26 cellular contexts compared by ENCODE assay signal in genomic region chr17:49692751-49693150, GRCh38. TPM values are rescaled to one million over a fixed set of nuclear protein-coding genes. Genes with fewer than 3 reads are reported as not detected.
DNase-seq lines count a peak whose midpoint lies in the region; ATAC-seq, FAIRE-seq and TF ChIP-seq lines count a peak whose summit lies in the region.
"Had no signal": no experiment of that assay in that cellular context is flagged by ENCODE, and none has a peak within 500 bp of the region (broad histone marks: within the 10 kb centered on the region; RNA-seq: fewer than 3 reads in every experiment).

No MANE protein-coding gene starts in this region.

- WGBS in heart right ventricle, 2 donors = 89 to 93% methylated on average over 4 of the region's 4 CpGs

- CTCF ChIA-PET in naive thymus-derived CD4-positive, alpha-beta T cell (lab: Charles Lee) = no interaction called here

- H3K27ac ChIP-seq in heart right ventricle (peak overlapping the region in 7 of 10 donors; percentile 73 to 94 (median 90)), coronary artery (peak overlapping the region; percentile 95), tibial artery (peak overlapping the region; percentile 86 to 90)
- H3K27ac ChIP-seq in naive thymus-derived CD4-positive, alpha-beta T cell (ENCODE audit: low read depth, low read length) = no peak overlapping the region
- H3K27ac ChIP-seq: A549, upper lobe of right lung had no signal

- no peak overlapping the region for H3K4me3 Mint-ChIP-seq in naive thymus-derived CD4-positive, alpha-beta T cell
- H3K4me3 Mint-ChIP-seq: activated CD4-positive, alpha-beta T cell treated with anti-CD3 and anti-CD28 coated beads for 36 hours; activated naive CD4-positive, alpha-beta T cell treated with anti-CD3 and anti-CD28 coated beads, Interleukin-2, amount 50 U/mL, for 24 hours; activated T-helper 1 cell treated with anti-CD3 and anti-CD28 coated beads, Interleukin-12 subunit alpha, Interleukin-12 subunit beta, Interleukin-2, Interleukin-4 antibody, amounts not matched to agents 30 ng/mL and 10 ng/mL and 1 ng/mL, durations not matched to agents 14 hours and 24 hours and 36 hours; GM23338; IgD-negative memory B cell; stimulated activated naive CD8-positive, alpha-beta T cell treated with anti-CD3 and anti-CD28 coated beads, Interleukin-15, Interleukin-2, amounts not matched to agents 100 ng/mL and 50 ng/mL, for 24 hours had no signal

- POLR2A ChIA-PET in naive thymus-derived CD4-positive, alpha-beta T cell (lab: Charles Lee) = no interaction called here

- H3K36me3 ChIP-seq in heart right ventricle = no peaks in the 10 kb centered on the region
- no peaks in the 10 kb centered on the region for H3K36me3 ChIP-seq in naive thymus-derived CD4-positive, alpha-beta T cell (ENCODE audit: control insufficient read depth in 2 of 3, insufficient read depth in 3 of 3, low read length in 3 of 3)
- no peaks in the 10 kb centered on the region for H3K36me3 ChIP-seq in tibial artery
- H3K36me3 ChIP-seq: upper lobe of right lung had no signal

- H3K4me1 ChIP-seq in heart right ventricle (peaks cover 5 to 64% (median 37%) of the 10 kb centered on the region in 9 donors), tibial artery (peaks cover 0 to 81% (median 56%) of the 10 kb centered on the region in 4 donors)
- H3K4me1 ChIP-seq in naive thymus-derived CD4-positive, alpha-beta T cell (ENCODE audit: control insufficient read depth in 2 of 2, insufficient read depth in 2 of 2, low read length in 2 of 2) = peaks cover 27 to 47% of the 10 kb centered on the region in 2 donors

- no peak overlapping the region for H3K4me3 ChIP-seq in heart right ventricle
- no peak overlapping the region for H3K4me3 ChIP-seq in coronary artery
- H3K4me3 ChIP-seq in naive thymus-derived CD4-positive, alpha-beta T cell (ENCODE audit: low read length) = no peak overlapping the region
- no peak overlapping the region for H3K4me3 ChIP-seq in tibial artery
- H3K4me3 ChIP-seq: A549, GM23338, upper lobe of right lung had no signal

- intact Hi-C loops in heart right ventricle (cut with DNase I) = loop anchor here in 2 of 10 donors (5.0 kb wide), 1 partner anchor 75 kb away; no protein-coding TSS in a partner anchor
- intact Hi-C loops in Right ventricle myocardium inferior (cut with DNase I) = no loop called here
- intact Hi-C loops in naive thymus-derived CD4-positive, alpha-beta T cell (cut with micrococcal nuclease) = no loop called here
- intact Hi-C loops in tibial artery (cut with DNase I; ENCODE audit: low total_unique reads) = no loop called here

- H3K27me3 ChIP-seq in heart right ventricle = no peaks in the 10 kb centered on the region
- H3K27me3 ChIP-seq in naive thymus-derived CD4-positive, alpha-beta T cell (ENCODE audit: control insufficient read depth in 2 of 2, insufficient read depth in 2 of 2, low read length in 2 of 2) = no peaks in the 10 kb centered on the region
- no peaks in the 10 kb centered on the region for H3K27me3 ChIP-seq in tibial artery
- H3K27me3 ChIP-seq: upper lobe of right lung had no signal

- H3K9me3 ChIP-seq in heart right ventricle (no peaks in the 10 kb centered on the region), tibial artery (no peaks in the 10 kb centered on the region)
- H3K9me3 ChIP-seq in naive thymus-derived CD4-positive, alpha-beta T cell (ENCODE audit: control insufficient read depth in 2 of 3, low read length in 3 of 3) = no peaks in the 10 kb centered on the region
- H3K9me3 ChIP-seq: A549, Caco-2, upper lobe of right lung had no signal

- peaks cover 0 to 10% (median 5%) of the 10 kb centered on the region in 5 donors for H3K36me3 Mint-ChIP-seq in naive thymus-derived CD4-positive, alpha-beta T cell
- H3K36me3 Mint-ChIP-seq: activated naive CD4-positive, alpha-beta T cell treated with anti-CD3 and anti-CD28 coated beads, Interleukin-2, amount 50 U/mL, for 24 hours; IgD-negative memory B cell had no signal

- H3K9me3 Mint-ChIP-seq in naive thymus-derived CD4-positive, alpha-beta T cell = peaks cover 0 to 4% (median 0%) of the 10 kb centered on the region in 11 donors
- H3K9me3 Mint-ChIP-seq: activated naive CD4-positive, alpha-beta T cell treated with anti-CD3 and anti-CD28 coated beads, Interleukin-2, amount 50 U/mL, for 24 hours; activated T-helper 1 cell treated with anti-CD3 and anti-CD28 coated beads, Interleukin-12 subunit alpha, Interleukin-12 subunit beta, Interleukin-2, Interleukin-4 antibody, amounts not matched to agents 30 ng/mL and 10 ng/mL and 1 ng/mL, durations not matched to agents 14 hours and 24 hours and 36 hours; GM23338; IgD-negative memory B cell; stimulated activated naive CD8-positive, alpha-beta T cell treated with anti-CD3 and anti-CD28 coated beads, Interleukin-15, Interleukin-2, amounts not matched to agents 100 ng/mL and 50 ng/mL, for 24 hours had no signal

- H3K4me1 Mint-ChIP-seq in naive thymus-derived CD4-positive, alpha-beta T cell = peaks cover 38 to 75% (median 59%) of the 10 kb centered on the region in 7 donors

- no peak for FAIRE-seq in D721Med (lab: Jason Lieb, UNC)
- FAIRE-seq: A549, GM19239, RCC 7860 had no signal

- no peaks in the 10 kb centered on the region for H3K27me3 Mint-ChIP-seq in naive thymus-derived CD4-positive, alpha-beta T cell
- H3K27me3 Mint-ChIP-seq: activated CD4-positive, alpha-beta T cell treated with anti-CD3 and anti-CD28 coated beads for 36 hours; activated naive CD4-positive, alpha-beta T cell treated with anti-CD3 and anti-CD28 coated beads, Interleukin-2, amount 50 U/mL, for 24 hours; stimulated activated naive CD8-positive, alpha-beta T cell treated with anti-CD3 and anti-CD28 coated beads, Interleukin-15, Interleukin-2, amounts not matched to agents 100 ng/mL and 50 ng/mL, for 24 hours had no signal

- ATAC-seq in heart right ventricle = no peak
- ATAC-seq in Right ventricle myocardium inferior = no peak
- ATAC-seq in naive thymus-derived CD4-positive, alpha-beta T cell = no peak
- ATAC-seq in HG03378 (IDR thresholded peaks at IDR 0.05; ENCODE audit: unreplicated experiment) = no peak
- no peak for ATAC-seq in HG02840 (IDR thresholded peaks at IDR 0.05; ENCODE audit: low FRiP score, unreplicated experiment)
- ATAC-seq: A549; activated CD4-positive, alpha-beta T cell treated with anti-CD3 and anti-CD28 coated beads for 36 hours; GM23338; left lobe of liver; upper lobe of right lung had no signal

- no peak for DNase-seq in heart right ventricle
- DNase-seq in Right ventricle myocardium inferior (ENCODE audit: missing footprints) = no peak
- DNase-seq in coronary artery (ENCODE audit: low spot score) = no peak
- no peak for DNase-seq in naive thymus-derived CD4-positive, alpha-beta T cell
- no peak for DNase-seq in tibial artery
- no peak for DNase-seq in D721Med (ENCODE audit: insufficient read length, low spot score)
- DNase-seq: activated CD4-positive, alpha-beta T cell treated with anti-CD3 and anti-CD28 coated beads for 36 hours; activated CD8-positive, alpha-beta memory T cell treated with anti-CD3 and anti-CD28 coated beads for 24 hours; midbrain; NCI-H2171 treated with DMSO at 0.1 percent for 48 hours; NCI-H524 treated with DMSO at 0.1 percent for 48 hours; stimulated activated CD4-positive, alpha-beta T cell treated with anti-CD3 and anti-CD28 coated beads, Interleukin-4, amount 100 ng/mL, for 1 hour; upper lobe of right lung had no signal

- no peak for TF ChIP-seq CTCF in heart right ventricle (IDR thresholded peaks at IDR 0.05)
- TF ChIP-seq CTCF in coronary artery (IDR thresholded peaks at IDR 0.05) = no peak
- no peak for TF ChIP-seq CTCF in tibial artery (IDR thresholded peaks at IDR 0.05)
- TF ChIP-seq CTCF in D721Med (IDR thresholded peaks at IDR 0.05; ENCODE audit: insufficient read depth, missing control alignments) = no peak

- peak overlapping the region in 5 of 9 donors; percentile 59 to 70 (median 68) for H3K27ac Mint-ChIP-seq in naive thymus-derived CD4-positive, alpha-beta T cell
- H3K27ac Mint-ChIP-seq: activated CD4-positive, alpha-beta T cell treated with anti-CD3 and anti-CD28 coated beads for 36 hours; activated naive CD4-positive, alpha-beta T cell treated with anti-CD3 and anti-CD28 coated beads, Interleukin-2, amount 50 U/mL, for 24 hours; activated T-helper 1 cell treated with anti-CD3 and anti-CD28 coated beads, Interleukin-12 subunit alpha, Interleukin-12 subunit beta, Interleukin-2, Interleukin-4 antibody, amounts not matched to agents 30 ng/mL and 10 ng/mL and 1 ng/mL, durations not matched to agents 14 hours and 24 hours and 36 hours; GM23338; progenitor cell of endocrine pancreas; stimulated activated naive CD8-positive, alpha-beta T cell treated with anti-CD3 and anti-CD28 coated beads, Interleukin-15, Interleukin-2, amounts not matched to agents 100 ng/mL and 50 ng/mL, for 24 hours had no signal

RNA-seq across cellular contexts. Expression of gene SPOP, which starts 14.9 kb away (rescaled TPM):
- 10 to 100 TPM; 39.8 to 79.9 (median 67.7) TPM for total RNA-seq in heart right ventricle
- 10 to 100 TPM; 42.4 to 44.5 TPM for polyA plus RNA-seq in heart right ventricle
- 73.1 TPM for total RNA-seq in Right ventricle myocardium inferior
- total RNA-seq in naive thymus-derived CD4-positive, alpha-beta T cell = 10 to 100 TPM; 59.6 to 94.8 (median 80.9) TPM
- 100 to 1,000 TPM; 121 to 151 TPM for polyA plus RNA-seq in naive thymus-derived CD4-positive, alpha-beta T cell

RNA-seq across cellular contexts. Expression of gene SLC35B1, which starts 15.0 kb away (rescaled TPM):
- 10 to 100 TPM; 60.5 to 92.4 (median 69.1) TPM for total RNA-seq in heart right ventricle
- 100 to 1,000 TPM in 1 of 2 donors, 10 to 100 TPM in 1; 68.8 to 146 TPM for polyA plus RNA-seq in heart right ventricle
- total RNA-seq in Right ventricle myocardium inferior = 59.3 TPM
- 10 to 100 TPM; 42.1 to 83.0 (median 49.0) TPM for total RNA-seq in naive thymus-derived CD4-positive, alpha-beta T cell
- polyA plus RNA-seq in naive thymus-derived CD4-positive, alpha-beta T cell = 10 to 100 TPM; 23.4 to 28.5 TPM
